Comparison of ENCODE assay signal across 16 cellular contexts in genomic region chr15:63968700-63969099, GRCh38.
A peak's percentile ranks its signal among the peaks of the same experiment; 100 is the strongest.
DNase-seq lines count a peak whose midpoint lies in the region; ATAC-seq and TF ChIP-seq lines count a peak whose summit lies in the region.
"Had no signal": no experiment of that assay in that cellular context is flagged by ENCODE, and none has a peak within 500 bp of the region (broad histone marks: within the 10 kb centered on the region; RNA-seq: fewer than 3 reads in every experiment).

No MANE protein-coding gene starts in this region.

- H3K27ac Mint-ChIP-seq in activated naive CD4-positive, alpha-beta T cell treated with anti-CD3 and anti-CD28 coated beads, Interleukin-2, amount 50 U/mL, for 24 hours = peak overlapping the region; percentile 47
- H3K27ac Mint-ChIP-seq in activated naive CD4-positive, alpha-beta T cell treated with anti-CD3 and anti-CD28 coated beads, Interleukin-2, amount 10 ng/mL, durations not matched to agents 7 days and 5 days = no peak overlapping the region
- peak overlapping the region; percentile 61 for H3K27ac Mint-ChIP-seq in activated CD8-positive, alpha-beta memory T cell treated with anti-CD3 and anti-CD28 coated beads, Interleukin-2, amount 10 ng/mL, durations not matched to agents 7 days and 5 days
- H3K27ac Mint-ChIP-seq: activated CD4-positive, alpha-beta T cell treated with anti-CD3 and anti-CD28 coated beads for 36 hours had no signal

- H3F3A ChIP-seq in GM23248 (ENCODE audit: insufficient read depth) = peaks cover 11% of the 10 kb centered on the region

- H3K4me3 ChIP-seq in transverse colon (no peak overlapping the region), GM23248 (no peak overlapping the region)
- H3K4me3 ChIP-seq: MG63, tibial nerve had no signal

- H3K79me2 ChIP-seq in GM23248 (ENCODE audit: insufficient read depth) = no peaks in the 10 kb centered on the region

- CTCF ChIA-PET in activated naive CD4-positive, alpha-beta T cell treated with anti-CD3 and anti-CD28 coated beads, Interleukin-2, amount 10 ng/mL, durations not matched to agents 7 days and 5 days (lab: Charles Lee) = interaction anchor here (0.8 to 4.5 kb wide), 9 partner anchors 9 to 359 kb away, joined by 3 to 38 read pairs (median 3); no protein-coding TSS in a partner anchor
- CTCF ChIA-PET in activated CD8-positive, alpha-beta memory T cell treated with anti-CD3 and anti-CD28 coated beads, Interleukin-2, amount 10 ng/mL, durations not matched to agents 7 days and 5 days (lab: Charles Lee) = interaction anchor here (0.9 to 6.8 kb wide), 6 partner anchors 10 to 359 kb away, joined by 3 to 53 read pairs (median 4); partner anchors contain the start of gene DAPK2

- 79% methylated on average over 3 of the region's 3 CpGs; no CpG with 5 or more reads in 1 of the 2 donors for WGBS in transverse colon (ENCODE audit: low coverage in 1 of 2), 2 donors
- 96% methylated on average over 3 of the region's 3 CpGs for WGBS in GM23248 (ENCODE audit: low coverage in 1 of 2, low lambda C conversion rate in 2 of 2, missing lambda C conversion rate in 2 of 2), 2 experiments

- DNase-seq in activated naive CD4-positive, alpha-beta T cell treated with anti-CD3 and anti-CD28 coated beads, Interleukin-2, amount 10 ng/mL, durations not matched to agents 7 days and 5 days = no peak
- peak; percentile 27 for DNase-seq in activated CD8-positive, alpha-beta memory T cell treated with anti-CD3 and anti-CD28 coated beads, Interleukin-2, amount 10 ng/mL, durations not matched to agents 7 days and 5 days
- peak; percentile 37 for DNase-seq in medulla oblongata (ENCODE audit: extremely low spot score)
- DNase-seq in transverse colon = peak; percentile 67
- DNase-seq in stimulated activated CD4-positive, alpha-beta T cell treated with anti-CD3 and anti-CD28 coated beads, Interleukin-1b, Interleukin-23, amount 100 ng/mL, for 48 hours = no peak
- DNase-seq in GM23248 = no peak
- DNase-seq: activated CD4-positive, alpha-beta T cell treated with anti-CD3 and anti-CD28 coated beads for 36 hours; DMS53; glutamatergic neuron; MG63; NCI-H2227 treated with DMSO at 0.1 percent for 48 hours; T-helper 2 cell had no signal

- H3K9me3 ChIP-seq in transverse colon = no peaks in the 10 kb centered on the region
- H3K9me3 ChIP-seq in GM23248 (ENCODE audit: low read depth) = no peaks in the 10 kb centered on the region

- TF ChIP-seq EP300 in transverse colon (IDR thresholded peaks at IDR 0.05; ENCODE audit: low read depth) = no peak

- TF ChIP-seq POLR2A in transverse colon (IDR thresholded peaks at IDR 0.05) = no peak

- H3K4me2 ChIP-seq in GM23248 (ENCODE audit: unreplicated experiment) = no peak overlapping the region

- H3K4me1 ChIP-seq in transverse colon (peaks cover 23 to 62% (median 54%) of the 10 kb centered on the region in 4 donors), GM23248 (ENCODE audit: insufficient read depth) (peaks cover 13% of the 10 kb centered on the region)

- H3K9ac ChIP-seq in GM23248 = no peak overlapping the region

- in situ Hi-C loops in transverse colon (cut with MboI; ENCODE audit: low pct_ligation_motif_present in 1 of 4, low pct_unique_long_range_greater_than_20kb in 1 of 4, low sequenced_read_pairs in 3 of 4) = no loop called here
- in situ Hi-C loops in GM23248 (cut with MboI) = no loop called here

- H2AFZ ChIP-seq in GM23248 = no peak overlapping the region

- H3K9me2 ChIP-seq in GM23248 (ENCODE audit: insufficient read depth) = no peaks in the 10 kb centered on the region

- no peaks in the 10 kb centered on the region for H3K36me3 Mint-ChIP-seq in activated naive CD4-positive, alpha-beta T cell treated with anti-CD3 and anti-CD28 coated beads, Interleukin-2, amount 50 U/mL, for 24 hours
- H3K36me3 Mint-ChIP-seq in activated naive CD4-positive, alpha-beta T cell treated with anti-CD3 and anti-CD28 coated beads, Interleukin-2, amount 10 ng/mL, durations not matched to agents 7 days and 5 days = peaks cover 2% of the 10 kb centered on the region
- peaks cover 26% of the 10 kb centered on the region for H3K36me3 Mint-ChIP-seq in activated CD8-positive, alpha-beta memory T cell treated with anti-CD3 and anti-CD28 coated beads, Interleukin-2, amount 10 ng/mL, durations not matched to agents 7 days and 5 days

- intact Hi-C loops in transverse colon (cut with DNase I; ENCODE audit: low total_unique reads) = no loop called here

- H3K9me3 Mint-ChIP-seq in activated naive CD4-positive, alpha-beta T cell treated with anti-CD3 and anti-CD28 coated beads, Interleukin-2, amount 50 U/mL, for 24 hours = peaks cover 13% of the 10 kb centered on the region
- no peaks in the 10 kb centered on the region for H3K9me3 Mint-ChIP-seq in activated naive CD4-positive, alpha-beta T cell treated with anti-CD3 and anti-CD28 coated beads, Interleukin-2, amount 10 ng/mL, durations not matched to agents 7 days and 5 days
- peaks cover 4% of the 10 kb centered on the region for H3K9me3 Mint-ChIP-seq in activated CD8-positive, alpha-beta memory T cell treated with anti-CD3 and anti-CD28 coated beads, Interleukin-2, amount 10 ng/mL, durations not matched to agents 7 days and 5 days (ENCODE audit: low read depth)

- H3K27ac ChIP-seq in transverse colon (peak overlapping the region; percentile 73 to 88 (median 83)), GM23248 (no peak overlapping the region)

- peaks cover 36% of the 10 kb centered on the region for H3K4me1 Mint-ChIP-seq in activated naive CD4-positive, alpha-beta T cell treated with anti-CD3 and anti-CD28 coated beads, Interleukin-2, amount 50 U/mL, for 24 hours
- peaks cover 41% of the 10 kb centered on the region for H3K4me1 Mint-ChIP-seq in activated naive CD4-positive, alpha-beta T cell treated with anti-CD3 and anti-CD28 coated beads, Interleukin-2, amount 10 ng/mL, durations not matched to agents 7 days and 5 days
- peaks cover 57% of the 10 kb centered on the region for H3K4me1 Mint-ChIP-seq in activated CD8-positive, alpha-beta memory T cell treated with anti-CD3 and anti-CD28 coated beads, Interleukin-2, amount 10 ng/mL, durations not matched to agents 7 days and 5 days

- H3K36me3 ChIP-seq in transverse colon = peaks cover 0 to 10% (median 0%) of the 10 kb centered on the region in 4 donors
- H3K36me3 ChIP-seq in GM23248 (ENCODE audit: low read depth) = no peaks in the 10 kb centered on the region

- no peaks in the 10 kb centered on the region for H3K27me3 Mint-ChIP-seq in activated naive CD4-positive, alpha-beta T cell treated with anti-CD3 and anti-CD28 coated beads, Interleukin-2, amount 50 U/mL, for 24 hours
- peaks cover 6% of the 10 kb centered on the region for H3K27me3 Mint-ChIP-seq in activated naive CD4-positive, alpha-beta T cell treated with anti-CD3 and anti-CD28 coated beads, Interleukin-2, amount 10 ng/mL, durations not matched to agents 7 days and 5 days
- H3K27me3 Mint-ChIP-seq in activated CD8-positive, alpha-beta memory T cell treated with anti-CD3 and anti-CD28 coated beads, Interleukin-2, amount 10 ng/mL, durations not matched to agents 7 days and 5 days = no peaks in the 10 kb centered on the region
- H3K27me3 Mint-ChIP-seq: activated CD4-positive, alpha-beta T cell treated with anti-CD3 and anti-CD28 coated beads for 36 hours had no signal

- H3K4me3 Mint-ChIP-seq in activated naive CD4-positive, alpha-beta T cell treated with anti-CD3 and anti-CD28 coated beads, Interleukin-2, amount 50 U/mL, for 24 hours = no peak overlapping the region
- no peak overlapping the region for H3K4me3 Mint-ChIP-seq in activated naive CD4-positive, alpha-beta T cell treated with anti-CD3 and anti-CD28 coated beads, Interleukin-2, amount 10 ng/mL, durations not matched to agents 7 days and 5 days
- H3K4me3 Mint-ChIP-seq in activated CD8-positive, alpha-beta memory T cell treated with anti-CD3 and anti-CD28 coated beads, Interleukin-2, amount 10 ng/mL, durations not matched to agents 7 days and 5 days = no peak overlapping the region
- H3K4me3 Mint-ChIP-seq: activated CD4-positive, alpha-beta T cell treated with anti-CD3 and anti-CD28 coated beads for 36 hours had no signal

- no peaks in the 10 kb centered on the region for H4K20me1 ChIP-seq in GM23248 (ENCODE audit: insufficient read depth)

- H3K27me3 ChIP-seq in transverse colon (no peaks in the 10 kb centered on the region), GM23248 (replicated peaks; ENCODE audit: insufficient read depth) (no peaks in the 10 kb centered on the region)
- H3K27me3 ChIP-seq: MG63, tibial nerve had no signal

- no peak for ATAC-seq in activated CD8-positive, alpha-beta memory T cell treated with anti-CD3 and anti-CD28 coated beads, Interleukin-2, amount 10 ng/mL, durations not matched to agents 7 days and 5 days
- no peak for ATAC-seq in HG03045 (IDR thresholded peaks at IDR 0.05; ENCODE audit: unreplicated experiment)
- ATAC-seq: activated CD4-positive, alpha-beta T cell treated with anti-CD3 and anti-CD28 coated beads for 36 hours; Panc1 had no signal

- TF ChIP-seq CTCF in transverse colon (IDR thresholded peaks at IDR 0.05) = no peak

Comparison
In these comparisons a context has a peak if more than half of its experiments do, and no peak if none do; other contexts are left out.
1. DNase-seq: peak in activated CD8-positive, alpha-beta memory T cell treated with anti-CD3 and anti-CD28 coated beads, Interleukin-2, amount 10 ng/mL, durations not matched to agents 7 days and 5 days (single experiment), medulla oblongata (single experiment) and transverse colon (single experiment); none in activated naive CD4-positive, alpha-beta T cell treated with anti-CD3 and anti-CD28 coated beads, Interleukin-2, amount 10 ng/mL, durations not matched to agents 7 days and 5 days (single experiment), stimulated activated CD4-positive, alpha-beta T cell treated with anti-CD3 and anti-CD28 coated beads, Interleukin-1b, Interleukin-23, amount 100 ng/mL, for 48 hours (single experiment) and GM23248 (single experiment).